In the genomic region with DNA sequence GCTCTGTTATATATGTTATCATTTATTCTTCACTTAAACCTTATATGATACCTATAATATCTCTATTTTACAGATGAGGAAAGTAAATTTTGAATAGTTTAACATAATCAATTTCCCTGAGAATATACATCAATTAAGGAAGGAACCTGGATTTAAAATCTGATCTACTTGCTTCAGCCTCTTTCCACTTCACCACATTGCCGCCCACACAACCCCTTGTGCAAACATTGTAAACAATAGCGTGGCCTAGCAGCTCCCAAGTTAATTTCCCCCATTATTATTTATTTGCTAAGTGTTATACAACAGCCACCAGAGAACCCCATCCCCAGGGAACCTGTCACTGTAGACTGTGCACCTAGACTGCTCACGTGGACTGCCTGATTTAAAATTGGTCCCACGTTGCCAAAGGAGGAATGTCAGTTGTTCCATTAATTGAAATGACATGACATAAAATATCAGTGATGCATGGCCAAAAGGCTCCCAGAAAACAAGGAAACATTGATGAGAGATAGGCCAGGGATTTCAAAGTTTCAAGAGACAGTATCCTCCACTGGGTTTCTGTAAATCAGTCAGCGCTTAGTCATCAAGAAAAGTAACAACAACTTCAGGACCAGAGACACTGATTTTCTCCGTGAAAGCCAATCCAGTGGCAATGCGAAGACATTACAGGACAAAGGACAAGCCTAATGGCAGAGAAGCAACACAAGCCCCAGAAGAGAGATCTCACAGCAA, we compare ENCODE assay signal across 13 cellular contexts. TPM values are rescaled to one million over a fixed set of nuclear protein-coding genes. Genes with fewer than 3 reads are reported as not detected.
DNase-seq lines count a peak whose midpoint lies in the region; ATAC-seq and TF ChIP-seq lines count a peak whose summit lies in the region.
"Had no signal": no experiment of that assay in that cellular context is flagged by ENCODE, and none has a peak within 500 bp of the region (broad histone marks: within the 10 kb centered on the region; RNA-seq: fewer than 3 reads in every experiment).

No MANE protein-coding gene starts in this region.

- H2AFZ ChIP-seq in PC-9: no peak overlapping the region

- H3K4me1 ChIP-seq in PC-9 (replicated peaks; ENCODE audit: insufficient read depth) (peaks cover 56% of the 10 kb centered on the region), foreskin keratinocyte (peaks cover 29% of the 10 kb centered on the region)

- H3K36me3 ChIP-seq in PC-9 (ENCODE audit: low read depth): no peaks in the 10 kb centered on the region

- TF ChIP-seq CTCF in PC-9 (conservative IDR thresholded peaks at IDR 0.05) (no peak), foreskin keratinocyte (conservative IDR thresholded peaks at IDR 0.05) (no peak)

- no peaks in the 10 kb centered on the region for H3K27me3 ChIP-seq in PC-9 (ENCODE audit: insufficient read depth, low read depth)
- H3K27me3 ChIP-seq in foreskin keratinocyte: no peaks in the 10 kb centered on the region

- no peak overlapping the region for H3K4me2 ChIP-seq in PC-9

- no peaks in the 10 kb centered on the region for H4K20me1 ChIP-seq in PC-9 (ENCODE audit: insufficient read depth)

- BruUV-seq in PC-9 (replicated peaks; lab: Mats Ljungman, UMichigan): no TSS peak

- no peak overlapping the region for H3K4me3 ChIP-seq in PC-9

- no peaks in the 10 kb centered on the region for H3K9me2 ChIP-seq in PC-9 (ENCODE audit: insufficient read depth)

- DNase-seq in COLO668 (lab: John Stamatoyannopoulos, UW; ENCODE audit: unreplicated experiment) (peak; percentile 65), M059J (ENCODE audit: low read depth) (peak; percentile 59), PC-9 (no peak), foreskin keratinocyte (peak in 1 of 2 donors; percentile 43), D341Med (ENCODE audit: low spot score) (no peak), NCI-H1694 treated with DMSO at 0.1 percent for 48 hours (lab: John Stamatoyannopoulos, UW) (no peak), cardiac septum (ENCODE audit: low spot score) (no peak)
- no peak for DNase-seq in activated naive CD4-positive, alpha-beta T cell treated with Interleukin-2 at 50 U/mL for 16 hours
- DNase-seq: activated CD4-positive, alpha-beta memory T cell treated with anti-CD3 and anti-CD28 coated beads for 36 hours; activated naive CD8-positive, alpha-beta T cell treated with anti-CD3 and anti-CD28 coated beads for 36 hours; hypothalamus; NCI-H446; SW 1271 had no signal

- H3K27ac ChIP-seq in PC-9: peak overlapping the region; percentile 92; the same call in 1 of the 2 replicates
- peak overlapping the region; percentile 81 for H3K27ac ChIP-seq in foreskin keratinocyte

- peak; percentile 70 for ATAC-seq in foreskin keratinocyte

- CTCF ChIA-PET in PC-9 (lab: Charles Lee): interaction anchor here (0.7 kb wide), 1 partner anchor 237 kb away, joined by 3 read pairs; no protein-coding TSS in a partner anchor

- H3K9me3 ChIP-seq in PC-9 (ENCODE audit: insufficient read depth, low read depth): peaks cover 18% of the 10 kb centered on the region

- peaks cover 17% of the 10 kb centered on the region for H3F3A ChIP-seq in PC-9 (ENCODE audit: insufficient read depth, low read depth)

- intact Hi-C loops in PC-9 (cut with micrococcal nuclease; ENCODE audit: unreplicated experiment) (loop anchor here (5.0 kb wide), 1 partner anchor 111 kb away; no protein-coding TSS in a partner anchor), cardiac septum (cut with DNase I) (no loop called here)

- POLR2A ChIA-PET in PC-9 (lab: Charles Lee; ENCODE audit: unreplicated experiment): no interaction called here

- no peaks in the 10 kb centered on the region for H3K79me2 ChIP-seq in PC-9 (ENCODE audit: low read depth)

RNA-seq across cellular contexts. Expression of a gene that starts 41.3 kb away (rescaled TPM):
- 14.0 and 18.0 TPM in 2 replicates for total RNA-seq in M059J (2014; rRNA removed; shearing (Covaris generic))
- total RNA-seq in PC-9 (2021) (0.48 and 0.81 TPM in 2 replicates), foreskin keratinocyte (0.14 TPM in 1 of 2 replicates, not detected in the other), cardiac septum (0.97 TPM)
- 0.02 and 0.06 TPM in 2 replicates for polyA plus RNA-seq in foreskin keratinocyte
- total RNA-seq: activated CD4-positive, alpha-beta memory T cell treated with anti-CD3 and anti-CD28 coated beads for 36 hours; activated naive CD8-positive, alpha-beta T cell treated with anti-CD3 and anti-CD28 coated beads for 36 hours had no signal

Comparison
In these comparisons a context has a peak if more than half of its experiments do, and no peak if none do; other contexts are left out.
1. DNase-seq: peak in COLO668 (single experiment) and M059J (single experiment); none in PC-9 (0 of 2), activated naive CD4-positive, alpha-beta T cell treated with Interleukin-2 at 50 U/mL for 16 hours (single experiment), D341Med (single experiment), NCI-H1694 treated with DMSO at 0.1 percent for 48 hours (single experiment) and cardiac septum (single experiment).